In the genomic region with DNA sequence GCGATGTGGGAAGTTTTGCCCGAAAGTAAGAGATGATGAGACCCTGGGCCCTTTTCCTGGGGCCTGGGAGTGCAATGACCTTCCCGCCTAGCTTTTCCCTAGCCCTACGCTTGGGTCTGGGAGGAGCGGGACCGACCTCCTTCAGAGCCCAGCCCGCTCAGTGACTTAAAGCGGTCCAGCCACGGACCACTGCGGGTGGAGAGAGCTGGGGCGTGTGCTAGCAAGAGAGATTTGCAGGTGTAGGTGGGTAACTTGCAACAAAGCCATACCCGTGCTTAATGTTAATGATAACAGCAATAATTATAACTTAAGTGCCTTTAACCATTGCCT, we compare ENCODE assay signal across 1 cellular context.
TF ChIP-seq lines count a peak whose summit lies in the region.

No MANE protein-coding gene starts in this region.

TF ChIP-seq in HepG2, 621 proteins besides CTCF, POLR2A, EP300 and RAD21 (continued from another document):
- TF ChIP-seq ZNF772 (CRISPR knock-in tag; IDR thresholded peaks at IDR 0.05) (0 out of 2 replicates have a peak, but pooled peaks have one; percentile 46), SYNCRIP (IDR thresholded peaks at IDR 0.05; ENCODE audit: insufficient read depth, low read depth, low read length) (no peak), MLLT10 (CRISPR knock-in tag; IDR thresholded peaks at IDR 0.05) (no peak), FOSL1 (CRISPR knock-in tag; IDR thresholded peaks at IDR 0.05; ENCODE audit: borderline replicate concordance) (no peak), RFX5 (IDR thresholded peaks at IDR 0.05; ENCODE audit: low read depth, low read length) (no peak), HIC2 (CRISPR knock-in tag; IDR thresholded peaks at IDR 0.05; ENCODE audit: low read depth) (no peak), ELF4 (CRISPR knock-in tag; IDR thresholded peaks at IDR 0.05; ENCODE audit: borderline replicate concordance) (no peak), TBX2 (CRISPR knock-in tag; IDR thresholded peaks at IDR 0.05; ENCODE audit: borderline replicate concordance) (0 out of 2 replicates have a peak, but pooled peaks have one; percentile 34), REXO4 (CRISPR knock-in tag; IDR thresholded peaks at IDR 0.05; ENCODE audit: borderline replicate concordance) (no peak), ZNF766 (CRISPR knock-in tag; IDR thresholded peaks at IDR 0.05; ENCODE audit: borderline replicate concordance) (no peak), ZNF547 (CRISPR knock-in tag; IDR thresholded peaks at IDR 0.05) (0 out of 2 replicates have a peak, but pooled peaks have one; percentile 5), ZFP41 (CRISPR knock-in tag; IDR thresholded peaks at IDR 0.05; ENCODE audit: borderline replicate concordance) (no peak), HNRNPK (IDR thresholded peaks at IDR 0.05; ENCODE audit: low read depth, low read length, poor library complexity, severe bottlenecking) (no peak), SIN3A (IDR thresholded peaks at IDR 0.05; ENCODE audit: borderline replicate concordance, low read depth, low read length) (no peak), TFAP4 (IDR thresholded peaks at IDR 0.05; ENCODE audit: borderline replicate concordance, low read depth) (no peak), ZKSCAN8 (CRISPR knock-in tag; IDR thresholded peaks at IDR 0.05; ENCODE audit: borderline replicate concordance) (no peak), ZNF10 (CRISPR knock-in tag; IDR thresholded peaks at IDR 0.05; ENCODE audit: borderline replicate concordance, low read depth) (no peak), ZNF552 (CRISPR knock-in tag; IDR thresholded peaks at IDR 0.05; ENCODE audit: borderline replicate concordance) (no peak), GATAD2A (CRISPR knock-in tag; IDR thresholded peaks at IDR 0.05) (no peak), KLF16 (CRISPR knock-in tag; IDR thresholded peaks at IDR 0.05) (no peak), GATA4 (IDR thresholded peaks at IDR 0.05; ENCODE audit: borderline replicate concordance, low read depth) (no peak), TCF12 (IDR thresholded peaks at IDR 0.05) (no peak), TCF12 (CRISPR knock-in tag; IDR thresholded peaks at IDR 0.05) (peak; percentile 4; the same call in 1 of the 2 replicates), ZNF784 (CRISPR knock-in tag; IDR thresholded peaks at IDR 0.05; ENCODE audit: borderline replicate concordance) (no peak), ELK4 (CRISPR knock-in tag; IDR thresholded peaks at IDR 0.05; ENCODE audit: borderline replicate concordance) (no peak), ZNF326 (CRISPR knock-in tag; IDR thresholded peaks at IDR 0.05; ENCODE audit: borderline replicate concordance) (no peak), AHR (CRISPR knock-in tag; IDR thresholded peaks at IDR 0.05) (no peak), TRIM24 (CRISPR knock-in tag; IDR thresholded peaks at IDR 0.05) (no peak), ZNF513 (CRISPR knock-in tag; conservative IDR thresholded peaks at IDR 0.05) (0 out of 2 replicates have a peak, but pooled peaks have one; percentile 49), XRCC5 (optimal IDR thresholded peaks at IDR 0.05; ENCODE audit: low read length) (peak; percentile 7)
- TF ChIP-seq, protein P1, sequence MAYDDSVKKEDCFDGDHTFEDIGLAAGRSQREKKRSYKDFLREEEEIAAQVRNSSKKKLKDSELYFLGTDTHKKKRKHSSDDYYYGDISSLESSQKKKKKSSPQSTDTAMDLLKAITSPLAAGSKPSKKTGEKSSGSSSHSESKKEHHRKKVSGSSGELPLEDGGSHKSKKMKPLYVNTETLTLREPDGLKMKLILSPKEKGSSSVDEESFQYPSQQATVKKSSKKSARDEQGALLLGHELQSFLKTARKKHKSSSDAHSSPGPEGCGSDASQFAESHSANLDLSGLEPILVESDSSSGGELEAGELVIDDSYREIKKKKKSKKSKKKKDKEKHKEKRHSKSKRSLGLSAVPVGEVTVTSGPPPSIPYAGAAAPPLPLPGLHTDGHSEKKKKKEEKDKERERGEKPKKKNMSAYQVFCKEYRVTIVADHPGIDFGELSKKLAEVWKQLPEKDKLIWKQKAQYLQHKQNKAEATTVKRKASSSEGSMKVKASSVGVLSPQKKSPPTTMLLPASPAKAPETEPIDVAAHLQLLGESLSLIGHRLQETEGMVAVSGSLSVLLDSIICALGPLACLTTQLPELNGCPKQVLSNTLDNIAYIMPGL (CRISPR knock-in tag; IDR thresholded peaks at IDR 0.05; ENCODE audit: borderline replicate concordance in 1 of 2, low read depth in 1 of 2), result peak in 1 of 2 experiments; percentile 0; a peak in 1 of 4 replicates
- TF ChIP-seq, protein P2, sequence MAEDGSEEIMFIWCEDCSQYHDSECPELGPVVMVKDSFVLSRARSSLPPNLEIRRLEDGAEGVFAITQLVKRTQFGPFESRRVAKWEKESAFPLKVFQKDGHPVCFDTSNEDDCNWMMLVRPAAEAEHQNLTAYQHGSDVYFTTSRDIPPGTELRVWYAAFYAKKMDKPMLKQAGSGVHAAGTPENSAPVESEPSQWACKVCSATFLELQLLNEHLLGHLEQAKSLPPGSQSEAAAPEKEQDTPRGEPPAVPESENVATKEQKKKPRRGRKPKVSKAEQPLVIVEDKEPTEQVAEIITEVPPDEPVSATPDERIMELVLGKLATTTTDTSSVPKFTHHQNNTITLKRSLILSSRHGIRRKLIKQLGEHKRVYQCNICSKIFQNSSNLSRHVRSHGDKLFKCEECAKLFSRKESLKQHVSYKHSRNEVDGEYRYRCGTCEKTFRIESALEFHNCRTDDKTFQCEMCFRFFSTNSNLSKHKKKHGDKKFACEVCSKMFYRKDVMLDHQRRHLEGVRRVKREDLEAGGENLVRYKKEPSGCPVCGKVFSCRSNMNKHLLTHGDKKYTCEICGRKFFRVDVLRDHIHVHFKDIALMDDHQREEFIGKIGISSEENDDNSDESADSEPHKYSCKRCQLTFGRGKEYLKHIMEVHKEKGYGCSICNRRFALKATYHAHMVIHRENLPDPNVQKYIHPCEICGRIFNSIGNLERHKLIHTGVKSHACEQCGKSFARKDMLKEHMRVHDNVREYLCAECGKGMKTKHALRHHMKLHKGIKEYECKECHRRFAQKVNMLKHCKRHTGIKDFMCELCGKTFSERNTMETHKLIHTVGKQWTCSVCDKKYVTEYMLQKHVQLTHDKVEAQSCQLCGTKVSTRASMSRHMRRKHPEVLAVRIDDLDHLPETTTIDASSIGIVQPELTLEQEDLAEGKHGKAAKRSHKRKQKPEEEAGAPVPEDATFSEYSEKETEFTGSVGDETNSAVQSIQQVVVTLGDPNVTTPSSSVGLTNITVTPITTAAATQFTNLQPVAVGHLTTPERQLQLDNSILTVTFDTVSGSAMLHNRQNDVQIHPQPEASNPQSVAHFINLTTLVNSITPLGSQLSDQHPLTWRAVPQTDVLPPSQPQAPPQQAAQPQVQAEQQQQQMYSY (CRISPR knock-in tag; IDR thresholded peaks at IDR 0.05), result no peak
- TF ChIP-seq, protein P3, sequence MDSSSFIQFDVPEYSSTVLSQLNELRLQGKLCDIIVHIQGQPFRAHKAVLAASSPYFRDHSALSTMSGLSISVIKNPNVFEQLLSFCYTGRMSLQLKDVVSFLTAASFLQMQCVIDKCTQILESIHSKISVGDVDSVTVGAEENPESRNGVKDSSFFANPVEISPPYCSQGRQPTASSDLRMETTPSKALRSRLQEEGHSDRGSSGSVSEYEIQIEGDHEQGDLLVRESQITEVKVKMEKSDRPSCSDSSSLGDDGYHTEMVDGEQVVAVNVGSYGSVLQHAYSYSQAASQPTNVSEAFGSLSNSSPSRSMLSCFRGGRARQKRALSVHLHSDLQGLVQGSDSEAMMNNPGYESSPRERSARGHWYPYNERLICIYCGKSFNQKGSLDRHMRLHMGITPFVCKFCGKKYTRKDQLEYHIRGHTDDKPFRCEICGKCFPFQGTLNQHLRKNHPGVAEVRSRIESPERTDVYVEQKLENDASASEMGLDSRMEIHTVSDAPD (CRISPR knock-in tag; IDR thresholded peaks at IDR 0.05), result no peak
- TF ChIP-seq, protein P4, sequence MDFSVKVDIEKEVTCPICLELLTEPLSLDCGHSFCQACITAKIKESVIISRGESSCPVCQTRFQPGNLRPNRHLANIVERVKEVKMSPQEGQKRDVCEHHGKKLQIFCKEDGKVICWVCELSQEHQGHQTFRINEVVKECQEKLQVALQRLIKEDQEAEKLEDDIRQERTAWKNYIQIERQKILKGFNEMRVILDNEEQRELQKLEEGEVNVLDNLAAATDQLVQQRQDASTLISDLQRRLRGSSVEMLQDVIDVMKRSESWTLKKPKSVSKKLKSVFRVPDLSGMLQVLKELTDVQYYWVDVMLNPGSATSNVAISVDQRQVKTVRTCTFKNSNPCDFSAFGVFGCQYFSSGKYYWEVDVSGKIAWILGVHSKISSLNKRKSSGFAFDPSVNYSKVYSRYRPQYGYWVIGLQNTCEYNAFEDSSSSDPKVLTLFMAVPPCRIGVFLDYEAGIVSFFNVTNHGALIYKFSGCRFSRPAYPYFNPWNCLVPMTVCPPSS (IDR thresholded peaks at IDR 0.05), result no peak
- TF ChIP-seq, protein P5, sequence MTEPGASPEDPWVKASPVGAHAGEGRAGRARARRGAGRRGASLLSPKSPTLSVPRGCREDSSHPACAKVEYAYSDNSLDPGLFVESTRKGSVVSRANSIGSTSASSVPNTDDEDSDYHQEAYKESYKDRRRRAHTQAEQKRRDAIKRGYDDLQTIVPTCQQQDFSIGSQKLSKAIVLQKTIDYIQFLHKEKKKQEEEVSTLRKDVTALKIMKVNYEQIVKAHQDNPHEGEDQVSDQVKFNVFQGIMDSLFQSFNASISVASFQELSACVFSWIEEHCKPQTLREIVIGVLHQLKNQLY (CRISPR knock-in tag; IDR thresholded peaks at IDR 0.05), result no peak
- TF ChIP-seq, protein P6, sequence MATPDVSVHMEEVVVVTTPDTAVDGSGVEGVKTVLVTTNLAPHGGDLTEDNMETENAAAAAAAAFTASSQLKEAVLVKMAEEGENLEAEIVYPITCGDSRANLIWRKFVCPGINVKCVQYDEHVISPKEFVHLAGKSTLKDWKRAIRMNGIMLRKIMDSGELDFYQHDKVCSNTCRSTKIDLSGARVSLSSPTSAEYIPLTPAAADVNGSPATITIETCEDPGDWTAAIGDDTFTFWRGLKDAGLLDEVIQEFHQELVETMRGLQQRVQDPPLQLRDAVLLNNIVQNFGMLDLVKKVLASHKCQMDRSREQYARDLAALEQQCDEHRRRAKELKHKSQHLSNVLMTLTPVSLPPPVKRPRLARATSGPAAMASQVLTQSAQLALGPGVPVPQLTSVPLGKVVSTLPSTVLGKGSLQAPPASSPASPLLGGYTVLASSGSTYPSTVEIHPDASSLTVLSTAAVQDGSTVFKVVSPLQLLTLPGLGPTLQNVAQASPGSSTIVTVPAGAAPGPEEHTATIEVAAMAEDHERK (CRISPR knock-in tag; IDR thresholded peaks at IDR 0.05; ENCODE audit: low read depth), result no peak
- TF ChIP-seq, protein P7, sequence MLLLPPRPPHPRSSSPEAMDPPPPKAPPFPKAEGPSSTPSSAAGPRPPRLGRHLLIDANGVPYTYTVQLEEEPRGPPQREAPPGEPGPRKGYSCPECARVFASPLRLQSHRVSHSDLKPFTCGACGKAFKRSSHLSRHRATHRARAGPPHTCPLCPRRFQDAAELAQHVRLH (CRISPR knock-in tag; IDR thresholded peaks at IDR 0.05; ENCODE audit: borderline replicate concordance, low read depth), result no peak
